ENCODE assay signal across 9 cellular contexts in the genomic region with DNA sequence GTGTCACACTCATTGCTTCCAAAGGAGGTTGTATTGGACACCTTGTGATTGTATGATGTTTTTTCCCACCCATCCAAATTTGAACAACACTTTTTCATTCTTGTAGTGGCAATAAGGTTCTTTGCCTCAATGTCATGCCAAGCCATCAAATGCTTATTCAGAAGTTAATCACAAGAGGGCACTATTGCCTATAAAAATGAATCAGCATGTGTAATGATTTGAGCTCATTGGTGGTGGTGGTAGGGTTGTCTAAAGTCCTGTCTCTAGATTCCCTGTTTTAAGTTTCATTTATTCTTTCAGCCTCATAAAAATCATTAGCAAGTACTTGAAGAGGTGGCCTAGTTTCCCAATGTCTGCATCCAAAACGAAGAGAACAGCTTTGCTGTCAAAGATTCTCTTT. TPM values are rescaled to one million over a fixed set of nuclear protein-coding genes. Genes with fewer than 3 reads are reported as not detected.
DNase-seq lines count a peak whose midpoint lies in the region; ATAC-seq lines count a peak whose summit lies in the region.
"Had no signal": no experiment of that assay in that cellular context is flagged by ENCODE, and none has a peak within 500 bp of the region (broad histone marks: within the 10 kb centered on the region; RNA-seq: fewer than 3 reads in every experiment).

No MANE protein-coding gene starts in this region.

- H3K9me3 Mint-ChIP-seq in activated T-helper 2 cell treated with anti-CD3 and anti-CD28 coated beads, Interferon-gamma antibody, Interleukin-2, Interleukin-4, amounts not matched to agents 10 μg/mL and 5 μg/mL and 100 μg/mL, durations not matched to agents 14 hours and 24 hours and 36 hours, result no peaks in the 10 kb centered on the region

- H3K27me3 Mint-ChIP-seq in activated T-helper 2 cell treated with anti-CD3 and anti-CD28 coated beads, Interferon-gamma antibody, Interleukin-2, Interleukin-4, amounts not matched to agents 10 μg/mL and 5 μg/mL and 100 μg/mL, durations not matched to agents 14 hours and 24 hours and 36 hours (ENCODE audit: low read depth), result no peaks in the 10 kb centered on the region

- no peak overlapping the region for H3K27ac Mint-ChIP-seq in activated T-helper 2 cell treated with anti-CD3 and anti-CD28 coated beads, Interferon-gamma antibody, Interleukin-2, Interleukin-4, amounts not matched to agents 10 μg/mL and 5 μg/mL and 100 μg/mL, durations not matched to agents 14 hours and 24 hours and 36 hours

- no peak overlapping the region for H3K4me3 Mint-ChIP-seq in activated T-helper 2 cell treated with anti-CD3 and anti-CD28 coated beads, Interferon-gamma antibody, Interleukin-2, Interleukin-4, amounts not matched to agents 10 μg/mL and 5 μg/mL and 100 μg/mL, durations not matched to agents 14 hours and 24 hours and 36 hours (ENCODE audit: low read depth)

- intact Hi-C loops in activated T-helper 2 cell treated with anti-CD3 and anti-CD28 coated beads, Interferon-gamma antibody, Interleukin-2, Interleukin-4, amounts not matched to agents 10 μg/mL and 5 μg/mL and 100 μg/mL, durations not matched to agents 14 hours and 24 hours and 36 hours (cut with micrococcal nuclease), result loop anchor here (10.0 kb wide), 1 partner anchor 685 kb away; no protein-coding TSS in a partner anchor

- H3K4me1 Mint-ChIP-seq in activated T-helper 2 cell treated with anti-CD3 and anti-CD28 coated beads, Interferon-gamma antibody, Interleukin-2, Interleukin-4, amounts not matched to agents 10 μg/mL and 5 μg/mL and 100 μg/mL, durations not matched to agents 14 hours and 24 hours and 36 hours (ENCODE audit: low read depth), result no peaks in the 10 kb centered on the region

- peak; percentile 66 for ATAC-seq in GM21360 (IDR thresholded peaks at IDR 0.05; ENCODE audit: unreplicated experiment)

- no peaks in the 10 kb centered on the region for H3K36me3 Mint-ChIP-seq in activated T-helper 2 cell treated with anti-CD3 and anti-CD28 coated beads, Interferon-gamma antibody, Interleukin-2, Interleukin-4, amounts not matched to agents 10 μg/mL and 5 μg/mL and 100 μg/mL, durations not matched to agents 14 hours and 24 hours and 36 hours (ENCODE audit: low read depth)

- DNase-seq in DMS53 treated with DMSO at 0.1 percent for 48 hours (lab: John Stamatoyannopoulos, UW; ENCODE audit: unreplicated experiment) (peak; percentile 52), NCI-H2227 treated with DMSO at 0.1 percent for 48 hours (lab: John Stamatoyannopoulos, UW) (peak; percentile 39), fibroblast of gingiva (ENCODE audit: low read depth) (peak; percentile 4), superior temporal gyrus (ENCODE audit: extremely low spot score) (peak; percentile 67), kidney glomerular epithelial cell (lab: John Stamatoyannopoulos, UW) (no peak), D341Med (ENCODE audit: low spot score) (no peak)
- no peak for DNase-seq in activated T-helper 2 cell treated with anti-CD3 and anti-CD28 coated beads, Interferon-gamma antibody, Interleukin-2, Interleukin-4, amounts not matched to agents 10 μg/mL and 5 μg/mL and 100 μg/mL, durations not matched to agents 14 hours and 24 hours and 36 hours (ENCODE audit: low spot score)

RNA-seq across cellular contexts. Expression of a gene that starts 37.0 kb away (rescaled TPM):
- not detected in 2 replicates for total RNA-seq in activated T-helper 2 cell treated with anti-CD3 and anti-CD28 coated beads, Interferon-gamma antibody, Interleukin-2, Interleukin-4, amounts not matched to agents 10 μg/mL and 5 μg/mL and 100 μg/mL, durations not matched to agents 14 hours and 24 hours and 36 hours
- total RNA-seq: mononuclear cell had no signal

Comparison
In these comparisons a context has a peak if more than half of its experiments do, and no peak if none do; other contexts are left out.
1. DNase-seq: peak in DMS53 treated with DMSO at 0.1 percent for 48 hours (single experiment), NCI-H2227 treated with DMSO at 0.1 percent for 48 hours (single experiment), fibroblast of gingiva (single experiment) and superior temporal gyrus (single experiment); none in kidney glomerular epithelial cell (single experiment), D341Med (single experiment) and activated T-helper 2 cell treated with anti-CD3 and anti-CD28 coated beads, Interferon-gamma antibody, Interleukin-2, Interleukin-4, amounts not matched to agents 10 μg/mL and 5 μg/mL and 100 μg/mL, durations not matched to agents 14 hours and 24 hours and 36 hours (single experiment).